11 cellular contexts compared by ENCODE assay signal in genomic region chr10:46573316-46573715, GRCh38. TPM values are rescaled to one million over a fixed set of nuclear protein-coding genes. Genes with fewer than 3 reads are reported as not detected.
A peak's percentile ranks its signal among the peaks of the same experiment; 100 is the strongest.
DNase-seq lines count a peak whose midpoint lies in the region; ATAC-seq and TF ChIP-seq lines count a peak whose summit lies in the region.
"Not testable (repeated sequence)": the region's sequence is repeated elsewhere in the genome, so short reads cannot be mapped to it uniquely, and the experiment has no call there.
"Had no signal": no experiment of that assay in that cellular context is flagged by ENCODE, and none has a peak within 500 bp of the region (broad histone marks: within the 10 kb centered on the region; RNA-seq: fewer than 3 reads in every experiment).

No MANE protein-coding gene starts in this region.

- DNase-seq in GM23248 (peak; percentile 85), M059J (ENCODE audit: low read depth) (peak; percentile 39), adipocyte (ENCODE audit: low read depth) (peak; percentile 40), choroid plexus epithelial cell (ENCODE audit: low read depth) (peak; percentile 61), fibroblast of peridontal ligament (ENCODE audit: extremely low read depth) (peak; percentile 10), left lobe of liver (ENCODE audit: low spot score) (peak; percentile 11), stromal cell of bone marrow (ENCODE audit: low read depth) (peak; percentile 23)

- H3K4me2 ChIP-seq in GM23248 (ENCODE audit: unreplicated experiment) = not testable (repeated sequence)

- H3K4me1 ChIP-seq in GM23248 (ENCODE audit: insufficient read depth); adipocyte (ENCODE audit: control insufficient read depth, insufficient read depth, low read length): not testable (repeated sequence)

- H3K79me2 ChIP-seq in GM23248 (ENCODE audit: insufficient read depth) = not testable (repeated sequence)

- not testable (repeated sequence) for H3K9me3 ChIP-seq in GM23248 (ENCODE audit: low read depth); adipocyte (ENCODE audit: control insufficient read depth, low read length)

- not testable (repeated sequence) for H3K36me3 ChIP-seq in GM23248 (ENCODE audit: low read depth); adipocyte (ENCODE audit: control insufficient read depth, insufficient read depth, low read length, severe bottlenecking)

- H3K4me3 ChIP-seq in GM23248; adipocyte (ENCODE audit: low read length); choroid plexus epithelial cell (ENCODE audit: low read depth, low read length): not testable (repeated sequence)

- H4K20me1 ChIP-seq in GM23248 (ENCODE audit: insufficient read depth) = not testable (repeated sequence)

- in situ Hi-C loops in GM23248 (cut with MboI) = not testable (repeated sequence)

- not testable (repeated sequence) for H3K9ac ChIP-seq in GM23248; adipocyte (ENCODE audit: low read length)

- not testable (repeated sequence) for H3K27ac ChIP-seq in GM23248

- not testable (repeated sequence) for H3K9me2 ChIP-seq in GM23248 (ENCODE audit: insufficient read depth)

- not testable (repeated sequence) for H3F3A ChIP-seq in GM23248 (ENCODE audit: insufficient read depth)

- H2AFZ ChIP-seq in GM23248 = not testable (repeated sequence)

- not testable (repeated sequence) for ATAC-seq in left lobe of liver

- WGBS in GM23248 (ENCODE audit: low coverage in 1 of 2, low lambda C conversion rate in 2 of 2, missing lambda C conversion rate in 2 of 2), 2 experiments = 0 to 3% methylated on average over 3 to 4 of the region's 5 CpGs

- TF ChIP-seq CTCF in choroid plexus epithelial cell (conservative IDR thresholded peaks at IDR 0.05; ENCODE audit: low read depth, low read length) = peak; percentile 6

- H3K27me3 ChIP-seq in GM23248 (replicated peaks; ENCODE audit: insufficient read depth); adipocyte (replicated peaks; ENCODE audit: control insufficient read depth, insufficient read depth, low read length): not testable (repeated sequence)

RNA-seq across cellular contexts. Expression of gene SYT15, which starts 5.6 kb away (rescaled TPM):
- 0.89 and 1.2 TPM in 2 replicates for total RNA-seq in GM23248 (2014; rRNA removed; shearing (Covaris generic))
- polyA plus RNA-seq in GM23248 (2016; fragmentation: Nextera tagmentation; extraction: Ambion mirVana) = 2.3 and 3.0 TPM in 2 replicates
- total RNA-seq in M059J (2014; rRNA removed; shearing (Covaris generic)) = 0.02 and 0.05 TPM in 2 replicates
- 0.65 TPM for total RNA-seq in left lobe of liver
- total RNA-seq: GM23338 had no signal

RNA-seq across cellular contexts. Expression of gene GPRIN2, which starts 16.9 kb away (rescaled TPM):
- not detected in 2 replicates for total RNA-seq in GM23248 (2014; rRNA removed; shearing (Covaris generic))
- not detected in 2 replicates for polyA plus RNA-seq in GM23248 (2016; fragmentation: Nextera tagmentation; extraction: Ambion mirVana)
- 0.10 and 1.6 TPM in 2 replicates for total RNA-seq in M059J (2014; rRNA removed; shearing (Covaris generic))
- 1.1 TPM for total RNA-seq in left lobe of liver
- total RNA-seq: CD4-positive, alpha-beta memory T cell; Right ventricle myocardium inferior had no signal
- polyA plus RNA-seq: CD4-positive, alpha-beta memory T cell; IgD-negative memory B cell had no signal

Comparison
In these comparisons a context has a peak if more than half of its experiments do, and no peak if none do; other contexts are left out.
1. DNase-seq: peak in every context shown above with its lines; median percentile 85 in GM23248; 61 in choroid plexus epithelial cell; 40 in adipocyte; 39 in M059J; 23 in stromal cell of bone marrow; 11 in left lobe of liver; 10 in fibroblast of peridontal ligament.